In the genomic region with DNA sequence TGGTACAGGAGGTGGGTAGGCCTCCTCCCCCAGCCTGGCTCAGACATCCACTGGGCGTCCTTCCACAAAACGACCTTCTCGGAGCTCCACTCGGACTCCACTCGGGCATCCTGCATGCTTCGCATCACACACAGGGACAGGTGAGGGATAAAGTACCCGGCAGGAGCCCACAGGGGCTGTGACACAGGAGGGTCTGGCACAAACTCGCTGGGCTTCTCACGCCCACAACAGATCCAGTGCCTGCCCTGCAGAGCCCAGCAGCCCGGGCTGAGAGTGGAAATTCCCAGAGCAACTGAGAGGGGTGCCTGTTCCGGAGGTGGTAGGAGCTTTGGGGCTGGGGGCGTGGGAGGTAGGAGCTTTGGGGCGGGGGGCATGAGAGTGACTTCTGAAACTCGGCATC, we compare ENCODE assay signal across 16 cellular contexts.
"Had no signal": no experiment of that assay in that cellular context is flagged by ENCODE, and none has a peak within 500 bp of the region (broad histone marks: within the 10 kb centered on the region; RNA-seq: fewer than 3 reads in every experiment).

No MANE protein-coding gene starts in this region.

- H3K27me3 ChIP-seq: breast epithelium, esophagus squamous epithelium, heart right ventricle, right atrium auricular region, suprapubic skin had no signal

- H3K27ac Mint-ChIP-seq: activated CD4-positive, alpha-beta T cell treated with anti-CD3 and anti-CD28 coated beads for 36 hours; immature natural killer cell had no signal

- H3K9me3 ChIP-seq: breast epithelium, esophagus squamous epithelium, heart right ventricle, prostate gland, right atrium auricular region, suprapubic skin had no signal

- H3K36me3 Mint-ChIP-seq: immature natural killer cell had no signal

- H3K4me1 Mint-ChIP-seq: immature natural killer cell had no signal

- H3K36me3 ChIP-seq: breast epithelium, esophagus squamous epithelium, prostate gland, right atrium auricular region, suprapubic skin, WERI-Rb-1 had no signal

- H3K9me3 Mint-ChIP-seq: immature natural killer cell; stimulated activated naive CD8-positive, alpha-beta T cell treated with anti-CD3 and anti-CD28 coated beads, Interleukin-15, amount 100 ng/mL, for 72 hours had no signal

- H3K4me3 Mint-ChIP-seq: activated CD4-positive, alpha-beta T cell treated with anti-CD3 and anti-CD28 coated beads for 36 hours; immature natural killer cell had no signal

- H3K27ac ChIP-seq: esophagus squamous epithelium, prostate gland, right atrium auricular region, skin epidermis, suprapubic skin, WERI-Rb-1 had no signal

- H3K4me3 ChIP-seq: esophagus squamous epithelium, heart right ventricle, prostate gland, right atrium auricular region, skin epidermis, suprapubic skin had no signal

- H3K4me1 ChIP-seq: breast epithelium, esophagus squamous epithelium, prostate gland, right atrium auricular region, suprapubic skin had no signal

- DNase-seq: activated CD4-positive, alpha-beta T cell treated with anti-CD3 and anti-CD28 coated beads for 36 hours; activated CD8-positive, alpha-beta memory T cell treated with anti-CD3 and anti-CD28 coated beads for 24 hours; activated naive CD4-positive, alpha-beta T cell treated with Interleukin-2 at 50 U/mL for 16 hours; effector CD8-positive, alpha-beta T cell; esophagus squamous epithelium; immature natural killer cell; left ventricle myocardium superior; stimulated activated naive CD8-positive, alpha-beta T cell treated with anti-CD3 and anti-CD28 coated beads, Interleukin-15, amount 100 ng/mL, for 72 hours; trophoblast cell; WERI-Rb-1 had no signal
